27 cellular contexts compared by ENCODE assay signal in genomic region chr12:129594098-129594497, GRCh38.
"Had no signal": no experiment of that assay in that cellular context is flagged by ENCODE, and none has a peak within 500 bp of the region (broad histone marks: within the 10 kb centered on the region; RNA-seq: fewer than 3 reads in every experiment).

No MANE protein-coding gene starts in this region.

- DNase-seq: activated B cell treated with CpG ODN at 0.5 μM for 24 hours; activated CD4-positive, alpha-beta T cell treated with anti-CD3 and anti-CD28 coated beads, Interleukin-2, amount 50 U/mL, for 1 hour; activated CD8-positive, alpha-beta T cell treated with anti-CD3 and anti-CD28 coated beads for 36 hours; activated naive CD8-positive, alpha-beta T cell treated with anti-CD3 and anti-CD28 coated beads, Interleukin-2, amount 50 U/mL, for 24 hours; activated T-cell treated with anti-CD3 and anti-CD28 coated beads, Interleukin-2, amount 50 U/mL, for 4 hours; central memory CD4-positive, alpha-beta T cell; foreskin keratinocyte; heart left ventricle; hypothalamus; immature natural killer cell; left ventricle myocardium inferior; mesendoderm; natural killer cell; pancreas; retina; stimulated activated CD4-positive, alpha-beta T cell treated with anti-CD3 and anti-CD28 coated beads, Interleukin-15, amount 100 ng/mL, for 24 hours; stimulated activated CD4-positive, alpha-beta T cell treated with anti-CD3 and anti-CD28 coated beads, Interleukin-2, amount 100 ng/mL, for 24 hours; stimulated activated naive B cell treated with anti-CD40 and anti-IgM and Interleukin-4, amounts not matched to agents 10 μg/mL and 1 μg/mL and 100 μg/mL, for 72 hours; stomach; T-helper 2 cell; thyroid gland; upper lobe of left lung had no signal

- H3K4me3 ChIP-seq: esophagus muscularis mucosa, heart left ventricle, left ventricle myocardium inferior, lung, pancreas, prostate gland, stomach, thyroid gland, upper lobe of left lung, vagina had no signal

- ATAC-seq: activated CD8-positive, alpha-beta T cell treated with anti-CD3 and anti-CD28 coated beads for 36 hours; activated naive CD8-positive, alpha-beta T cell treated with anti-CD3 and anti-CD28 coated beads, Interleukin-2, amount 50 U/mL, for 24 hours; activated T-cell treated with anti-CD3 and anti-CD28 coated beads, Interleukin-2, amount 50 U/mL, for 4 hours; activated T-helper 17 cell treated with anti-CD3 and anti-CD28 coated beads, Interleukin-2, amount 50 U/mL, for 72 hours; foreskin keratinocyte; heart left ventricle; natural killer cell; stimulated activated naive B cell treated with anti-CD40 and anti-IgM and Interleukin-4, amounts not matched to agents 10 μg/mL and 1 μg/mL and 100 μg/mL, for 72 hours had no signal
